Comparison of ENCODE assay signal across 9 cellular contexts in the genomic region with DNA sequence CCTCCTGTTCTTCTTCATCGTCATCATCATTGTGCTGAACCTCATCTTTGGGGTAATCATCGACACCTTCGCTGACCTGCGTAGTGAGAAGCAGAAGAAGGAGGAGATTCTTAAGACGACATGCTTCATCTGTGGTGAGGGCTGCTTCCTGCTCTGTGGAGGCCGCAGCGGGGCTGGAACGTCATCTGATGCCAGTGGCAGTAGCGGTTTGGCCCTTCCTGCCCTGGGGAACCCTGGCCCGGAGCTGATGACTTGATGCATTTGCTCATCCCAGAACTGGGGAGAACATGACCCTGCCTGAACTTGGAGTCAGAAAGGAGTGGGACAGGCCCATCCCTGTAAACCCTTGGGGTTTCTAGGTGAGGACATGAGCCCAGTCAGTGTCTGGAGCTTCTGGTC. TPM values are rescaled to one million over a fixed set of nuclear protein-coding genes. Genes with fewer than 3 reads are reported as not detected.
A peak's percentile ranks its signal among the peaks of the same experiment; 100 is the strongest.
DNase-seq lines count a peak whose midpoint lies in the region; ATAC-seq and TF ChIP-seq lines count a peak whose summit lies in the region.
"Had no signal": no experiment of that assay in that cellular context is flagged by ENCODE, and none has a peak within 500 bp of the region (broad histone marks: within the 10 kb centered on the region; RNA-seq: fewer than 3 reads in every experiment).

No MANE protein-coding gene starts in this region.

- H3K36me3 ChIP-seq in CD8-positive, alpha-beta T cell (ENCODE audit: insufficient read depth, low read length): peaks cover 37% of the 10 kb centered on the region

- intact Hi-C loops in CD8-positive, alpha-beta T cell (cut with DNase I, micrococcal nuclease): loop anchor here (10.0 kb wide), 4 partner anchors 58 to 298 kb away; a partner anchor contains a TSS
- intact Hi-C loops in sciatic nerve (cut with DNase I): no loop called here

- no peaks in the 10 kb centered on the region for H3K27me3 ChIP-seq in CD8-positive, alpha-beta T cell (ENCODE audit: insufficient read depth, low read length)

- H3K4me3 Mint-ChIP-seq in CD8-positive, alpha-beta T cell: peak overlapping the region; percentile 29
- peak overlapping the region in 2 of 3 donors; percentile 13 to 55 for H3K4me3 Mint-ChIP-seq in T-cell
- peak overlapping the region; percentile 27 for H3K4me3 Mint-ChIP-seq in activated naive CD8-positive, alpha-beta T cell treated with anti-CD3 and anti-CD28 coated beads, Interleukin-2, amount 50 U/mL, for 24 hours

- H3K27me3 Mint-ChIP-seq in CD8-positive, alpha-beta T cell (ENCODE audit: low read depth): no peaks in the 10 kb centered on the region
- no peaks in the 10 kb centered on the region for H3K27me3 Mint-ChIP-seq in T-cell
- H3K27me3 Mint-ChIP-seq in activated naive CD8-positive, alpha-beta T cell treated with anti-CD3 and anti-CD28 coated beads, Interleukin-2, amount 50 U/mL, for 24 hours: no peaks in the 10 kb centered on the region

- H3K9me3 Mint-ChIP-seq in CD8-positive, alpha-beta T cell: no peaks in the 10 kb centered on the region
- no peaks in the 10 kb centered on the region for H3K9me3 Mint-ChIP-seq in T-cell
- no peaks in the 10 kb centered on the region for H3K9me3 Mint-ChIP-seq in activated naive CD8-positive, alpha-beta T cell treated with anti-CD3 and anti-CD28 coated beads, Interleukin-2, amount 50 U/mL, for 24 hours

- peak; percentile 57 for ATAC-seq in CD8-positive, alpha-beta T cell
- ATAC-seq in T-cell (replicated peaks in 1 of 4) (peak; percentile 41 to 75 (median 58)), sciatic nerve (peak; percentile 51), HG03045 (IDR thresholded peaks at IDR 0.05; ENCODE audit: unreplicated experiment) (no peak), GM19467 (IDR thresholded peaks at IDR 0.05; ENCODE audit: unreplicated experiment) (no peak), HG03139 (IDR thresholded peaks at IDR 0.05; ENCODE audit: unreplicated experiment) (no peak), GM21825 (IDR thresholded peaks at IDR 0.05; ENCODE audit: unreplicated experiment) (no peak)
- ATAC-seq in activated naive CD8-positive, alpha-beta T cell treated with anti-CD3 and anti-CD28 coated beads, Interleukin-2, amount 50 U/mL, for 24 hours: peak; percentile 67

- no peaks in the 10 kb centered on the region for H3K9me3 ChIP-seq in CD8-positive, alpha-beta T cell (ENCODE audit: low read length)

- peak overlapping the region; percentile 97 for H3K27ac Mint-ChIP-seq in CD8-positive, alpha-beta T cell
- H3K27ac Mint-ChIP-seq in T-cell: peak overlapping the region; percentile 96
- peak overlapping the region; percentile 82 for H3K27ac Mint-ChIP-seq in activated naive CD8-positive, alpha-beta T cell treated with anti-CD3 and anti-CD28 coated beads, Interleukin-2, amount 50 U/mL, for 24 hours

- H3K4me1 Mint-ChIP-seq in CD8-positive, alpha-beta T cell (ENCODE audit: low read depth): peaks cover 60% of the 10 kb centered on the region
- H3K4me1 Mint-ChIP-seq in T-cell: peaks cover 55 to 67% (median 63%) of the 10 kb centered on the region in 3 donors
- peaks cover 68% of the 10 kb centered on the region for H3K4me1 Mint-ChIP-seq in activated naive CD8-positive, alpha-beta T cell treated with anti-CD3 and anti-CD28 coated beads, Interleukin-2, amount 50 U/mL, for 24 hours

- TF ChIP-seq CTCF in CD8-positive, alpha-beta T cell (IDR thresholded peaks at IDR 0.05): no peak

- peaks cover 61% of the 10 kb centered on the region for H3K4me1 ChIP-seq in CD8-positive, alpha-beta T cell (ENCODE audit: insufficient read depth, low read length)
- H3K4me1 ChIP-seq: parathyroid adenoma had no signal

- peak; percentile 45 to 78 (median 67) for DNase-seq in CD8-positive, alpha-beta T cell
- DNase-seq in T-cell: peak; percentile 43 to 81 (median 64)
- peak; percentile 67 for DNase-seq in activated naive CD8-positive, alpha-beta T cell treated with anti-CD3 and anti-CD28 coated beads, Interleukin-2, amount 50 U/mL, for 24 hours
- peak; percentile 68 for DNase-seq in sciatic nerve (ENCODE audit: low spot score)

- H3K4me3 ChIP-seq in CD8-positive, alpha-beta T cell (ENCODE audit: low read depth, low read length): no peak overlapping the region

- peaks cover 75% of the 10 kb centered on the region for H3K36me3 Mint-ChIP-seq in CD8-positive, alpha-beta T cell
- H3K36me3 Mint-ChIP-seq in T-cell: peaks cover 48% of the 10 kb centered on the region
- peaks cover 47% of the 10 kb centered on the region for H3K36me3 Mint-ChIP-seq in activated naive CD8-positive, alpha-beta T cell treated with anti-CD3 and anti-CD28 coated beads, Interleukin-2, amount 50 U/mL, for 24 hours (ENCODE audit: low read depth)

- POLR2A ChIA-PET in CD8-positive, alpha-beta T cell (lab: Charles Lee): interaction anchor here (1.0 to 2.4 kb wide), 3 partner anchors 9 to 111 kb away, joined by 3 to 10 read pairs (median 4); no protein-coding TSS in a partner anchor
- POLR2A ChIA-PET in T-cell (lab: Charles Lee): no interaction called here

- CTCF ChIA-PET in CD8-positive, alpha-beta T cell (lab: Charles Lee): interaction anchor here (0.9 to 2.3 kb wide), 3 partner anchors 16 to 106 kb away, joined by 3 to 10 read pairs (median 7); no protein-coding TSS in a partner anchor
- CTCF ChIA-PET in T-cell (lab: Charles Lee): no interaction called here

- H3K27ac ChIP-seq in CD8-positive, alpha-beta T cell (ENCODE audit: low read depth, low read length): peak overlapping the region; percentile 61
- H3K27ac ChIP-seq: parathyroid adenoma had no signal

RNA-seq across cellular contexts. Expression of a gene that starts 18.7 kb away (rescaled TPM):
- total RNA-seq in CD8-positive, alpha-beta T cell: 1 to 10 TPM; 6.2 to 6.8 TPM
- total RNA-seq in T-cell (10 to 100 TPM; 17.2 to 36.2 (median 32.7) TPM), sciatic nerve (32.7 TPM)

RNA-seq across cellular contexts. Expression of a gene that starts 53.9 kb away (rescaled TPM):
- total RNA-seq in CD8-positive, alpha-beta T cell: not detected
- not detected for total RNA-seq in T-cell
- total RNA-seq in sciatic nerve: 0.31 TPM

Comparison
In these comparisons a context has a peak if more than half of its experiments do, and no peak if none do; other contexts are left out.
1. ATAC-seq: peak in CD8-positive, alpha-beta T cell (single experiment), T-cell (4 of 4), activated naive CD8-positive, alpha-beta T cell treated with anti-CD3 and anti-CD28 coated beads, Interleukin-2, amount 50 U/mL, for 24 hours (single experiment) and sciatic nerve (single experiment); none in HG03045 (single experiment), GM19467 (single experiment), HG03139 (single experiment) and GM21825 (single experiment).
2. Peak in every context shown above with its lines, with median percentiles within 50 percentile points of each other: DNase-seq, H3K27ac Mint-ChIP-seq and H3K4me3 Mint-ChIP-seq.